ENCODE assay signal across 8 cellular contexts in the genomic region with DNA sequence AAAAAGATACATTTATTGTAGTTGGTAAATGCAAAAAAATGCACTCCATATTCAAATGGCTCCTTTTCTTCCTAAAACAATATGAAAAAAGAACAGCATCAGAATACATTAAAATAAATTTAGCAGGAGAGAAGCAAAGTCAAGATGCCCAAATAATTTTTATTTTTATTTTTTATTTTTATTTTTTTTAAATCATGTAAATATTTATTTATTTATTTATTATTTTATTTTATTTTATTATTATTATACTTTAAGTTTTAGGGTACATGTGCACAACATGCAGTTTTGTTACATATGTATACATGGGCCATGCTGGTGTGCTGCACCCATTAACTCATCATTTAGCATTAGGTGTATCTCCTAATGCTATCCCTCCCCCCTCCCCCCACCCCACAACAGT. TPM values are rescaled to one million over a fixed set of nuclear protein-coding genes. Genes with fewer than 3 reads are reported as not detected.
"Had no signal": no experiment of that assay in that cellular context is flagged by ENCODE, and none has a peak within 500 bp of the region (broad histone marks: within the 10 kb centered on the region; RNA-seq: fewer than 3 reads in every experiment).

No MANE protein-coding gene starts in this region.

RNA-seq across cellular contexts. Expression of a gene that starts 30.2 kb away (rescaled TPM):
- total RNA-seq: OCI-LY7, PC-3, PC-9, RPMI7951, SJCRH30, SJSA1, SK-MEL-5 had no signal
- polyA plus RNA-seq: SK-N-SH had no signal
